In the genomic region with DNA sequence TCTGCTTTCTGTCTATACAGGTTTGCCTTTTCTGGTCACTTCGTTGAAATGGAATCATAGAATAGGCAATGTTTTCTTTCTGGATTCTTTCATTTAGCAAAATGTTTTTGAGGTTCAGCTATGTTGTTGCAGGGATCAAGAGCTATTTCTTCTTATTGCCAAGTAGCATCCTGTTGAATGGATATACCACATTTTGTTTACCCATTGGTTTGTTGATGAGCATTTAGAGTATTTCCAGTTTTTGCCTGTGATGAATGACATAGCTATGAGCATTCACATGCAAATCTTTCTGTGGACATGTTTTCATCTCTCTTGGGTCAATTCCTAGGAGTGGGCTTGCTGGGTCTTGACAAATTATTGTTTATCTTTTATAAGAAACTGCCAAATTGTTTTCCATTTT, we compare ENCODE assay signal across 27 cellular contexts.
"Had no signal": no experiment of that assay in that cellular context is flagged by ENCODE, and none has a peak within 500 bp of the region (broad histone marks: within the 10 kb centered on the region; RNA-seq: fewer than 3 reads in every experiment).

No MANE protein-coding gene starts in this region.

- DNase-seq: colonic mucosa; cortex of kidney; effector CD8-positive, alpha-beta T cell; effector memory CD8-positive, alpha-beta T cell; endodermal cell; erythroblast; esophagus squamous epithelium; foreskin fibroblast; foreskin melanocyte; gastrocnemius medialis; glutamatergic neuron; head of caudate nucleus; heart right ventricle; hippocampal formation; left cardiac atrium; left lung; left ventricle myocardium superior; lower lobe of right lung; mesendoderm; midbrain; naive thymus-derived CD4-positive, alpha-beta T cell had no signal

- H3K4me1 Mint-ChIP-seq: naive thymus-derived CD4-positive, alpha-beta T cell had no signal

- H3K4me3 Mint-ChIP-seq: dendritic cell treated with granulocyte-macrophage colony-stimulating factor and Interleukin-4, amounts not matched to agents 40 ng/mL and 50 ng/mL, for 4 days; effector memory CD8-positive, alpha-beta T cell; endodermal cell; naive thymus-derived CD4-positive, alpha-beta T cell had no signal

- H3K4me3 ChIP-seq: colonic mucosa, esophagus squamous epithelium, gastrocnemius medialis, heart right ventricle, left lung, lower lobe of right lung had no signal

- H3K4me1 ChIP-seq: colonic mucosa, esophagus squamous epithelium, gastrocnemius medialis, left lung, lower lobe of right lung had no signal

- FAIRE-seq: endometrium, islet of Langerhans, keratinocyte had no signal

- H3K9me3 Mint-ChIP-seq: dendritic cell treated with granulocyte-macrophage colony-stimulating factor and Interleukin-4, amounts not matched to agents 40 ng/mL and 50 ng/mL, for 4 days; effector memory CD8-positive, alpha-beta T cell had no signal

- H3K27me3 ChIP-seq: colonic mucosa, gastrocnemius medialis, heart right ventricle, left lung had no signal

- H3K27ac ChIP-seq: colonic mucosa, epithelial cell of prostate, esophagus squamous epithelium, gastrocnemius medialis, heart right ventricle, left lung, lower lobe of right lung had no signal

- H3K36me3 ChIP-seq: colonic mucosa, esophagus squamous epithelium, gastrocnemius medialis, heart right ventricle, left lung, lower lobe of right lung had no signal

- ATAC-seq: effector memory CD8-positive, alpha-beta T cell; esophagus mucosa; gastrocnemius medialis; heart right ventricle; left cardiac atrium; left lung; left ventricle myocardium superior; lower lobe of right lung; naive thymus-derived CD4-positive, alpha-beta T cell had no signal

- H3K27ac Mint-ChIP-seq: dendritic cell treated with granulocyte-macrophage colony-stimulating factor and Interleukin-4, amounts not matched to agents 40 ng/mL and 50 ng/mL, for 4 days; effector memory CD8-positive, alpha-beta T cell; endodermal cell; naive thymus-derived CD4-positive, alpha-beta T cell had no signal

- H3K9me3 ChIP-seq: colonic mucosa, esophagus squamous epithelium, gastrocnemius medialis, heart right ventricle, left lung, lower lobe of right lung had no signal
